9 cellular contexts compared by ENCODE assay signal in the genomic region with DNA sequence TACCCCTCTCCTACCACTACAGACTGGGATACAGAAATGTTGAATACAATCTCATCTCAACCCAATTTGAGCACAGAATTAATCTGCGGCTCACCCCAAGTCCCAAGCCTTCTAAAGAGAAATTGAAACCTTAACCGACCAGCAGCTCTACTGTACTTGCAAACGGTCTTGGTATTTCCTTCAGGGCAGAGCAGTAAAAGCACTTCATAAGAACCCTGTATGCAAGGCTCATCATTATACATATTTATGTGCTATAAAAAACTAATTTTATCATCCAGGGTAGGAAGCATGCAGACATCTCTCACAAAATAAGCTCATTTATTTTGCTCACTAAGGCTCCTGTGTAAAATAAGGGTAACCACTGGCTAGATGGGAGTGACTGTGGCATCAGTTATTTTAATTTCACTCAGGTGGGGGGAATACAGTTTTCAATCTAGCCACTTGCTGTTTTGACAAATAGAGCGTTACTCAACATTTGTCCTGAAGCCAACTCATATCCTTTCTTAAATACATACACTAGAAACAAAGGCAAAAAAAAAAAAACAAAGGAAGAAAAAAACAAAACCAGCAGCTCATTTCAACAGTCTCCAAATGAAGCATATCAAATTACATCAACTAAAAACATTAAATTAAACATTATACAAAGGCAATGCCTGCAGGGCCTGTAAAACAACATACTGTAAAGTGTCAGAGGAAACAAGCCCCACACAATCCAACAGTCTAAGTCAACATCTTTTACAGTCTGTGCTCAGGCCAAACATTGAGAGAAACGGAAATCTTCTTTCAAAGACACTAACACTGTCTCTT.
DNase-seq lines count a peak whose midpoint lies in the region; ATAC-seq and TF ChIP-seq lines count a peak whose summit lies in the region.
"Had no signal": no experiment of that assay in that cellular context is flagged by ENCODE, and none has a peak within 500 bp of the region (broad histone marks: within the 10 kb centered on the region; RNA-seq: fewer than 3 reads in every experiment).

No MANE protein-coding gene starts in this region.

- peak; percentile 87 for DNase-seq in DMS153 (lab: John Stamatoyannopoulos, UW)
- peak; percentile 71 for DNase-seq in NCI-H1436 (lab: John Stamatoyannopoulos, UW)
- DNase-seq in astrocyte of the hippocampus (ENCODE audit: low read depth, low spot score) = peak; percentile 5
- DNase-seq in memory B cell (ENCODE audit: low spot score in 2 of 2) = no peak
- no peak for DNase-seq in activated effector memory CD4-positive, alpha-beta T cell treated with anti-CD3 and anti-CD28 coated beads, Interleukin-2, amount 50 U/mL, for 16 hours
- no peak for DNase-seq in OCI-LY7 (ENCODE audit: low spot score)
- DNase-seq: amniotic stem cell had no signal

- no peaks in the 10 kb centered on the region for H3K4me1 ChIP-seq in OCI-LY7 (ENCODE audit: insufficient read depth, low read length, poor library complexity, severe bottlenecking)

- intact Hi-C loops in OCI-LY7 (cut with micrococcal nuclease; ENCODE audit: unreplicated experiment) = no loop called here

- H3K9me3 ChIP-seq in OCI-LY7 (ENCODE audit: low read length) = no peaks in the 10 kb centered on the region

- H3K79me2 ChIP-seq in OCI-LY7 (ENCODE audit: insufficient read depth, low read depth, low read length) = no peaks in the 10 kb centered on the region

- no peak overlapping the region for H3K4me2 ChIP-seq in OCI-LY7 (ENCODE audit: low read length)

- peaks cover 14% of the 10 kb centered on the region for H3K4me1 Mint-ChIP-seq in memory B cell

- H3K27ac Mint-ChIP-seq in memory B cell = peak overlapping the region; percentile 82

- no peaks in the 10 kb centered on the region for H3K9me3 Mint-ChIP-seq in memory B cell

- H3K4me3 Mint-ChIP-seq in memory B cell = peak overlapping the region; percentile 24

- no peaks in the 10 kb centered on the region for H3K9me2 ChIP-seq in OCI-LY7 (ENCODE audit: insufficient read depth, low read length)

- peaks cover 62% of the 10 kb centered on the region for H3K36me3 ChIP-seq in OCI-LY7 (ENCODE audit: insufficient read depth, low read length)

- no peak overlapping the region for H3K27ac ChIP-seq in OCI-LY7 (ENCODE audit: low read depth, low read length, poor library complexity, severe bottlenecking)

- no peaks in the 10 kb centered on the region for H3K27me3 Mint-ChIP-seq in memory B cell

- TF ChIP-seq CTCF in OCI-LY7 (conservative IDR thresholded peaks at IDR 0.05; ENCODE audit: low read length) = no peak

- no peak overlapping the region for H3K4me3 ChIP-seq in OCI-LY7 (ENCODE audit: low read depth, low read length, poor library complexity, severe bottlenecking)

- H3K36me3 Mint-ChIP-seq in memory B cell = peaks cover 13% of the 10 kb centered on the region

- CTCF ChIA-PET in OCI-LY7 (lab: Charles Lee; ENCODE audit: unreplicated experiment) = no interaction called here

- no TSS peak for BruUV-seq in OCI-LY7 (replicated peaks; lab: Mats Ljungman, UMichigan)

- H4K20me1 ChIP-seq in OCI-LY7 (ENCODE audit: insufficient read depth, low read length) = no peaks in the 10 kb centered on the region

- no peak overlapping the region for H2AFZ ChIP-seq in OCI-LY7 (ENCODE audit: low read length)

- POLR2A ChIA-PET in OCI-LY7 (lab: Charles Lee) = interaction anchor here (0.5 to 0.8 kb wide), 3 partner anchors 9 to 17 kb away, joined by 3 to 4 read pairs (median 3); no protein-coding TSS in a partner anchor

- ATAC-seq in memory B cell (ENCODE audit: low read depth) (no peak), HG02759 (IDR thresholded peaks at IDR 0.05; ENCODE audit: unreplicated experiment) (no peak), GM18907 (IDR thresholded peaks at IDR 0.05; ENCODE audit: unreplicated experiment) (no peak)

Comparison
In these comparisons a context has a peak if more than half of its experiments do, and no peak if none do; other contexts are left out.
1. DNase-seq: peak in DMS153 (single experiment), NCI-H1436 (single experiment) and astrocyte of the hippocampus (single experiment); none in memory B cell (0 of 2), activated effector memory CD4-positive, alpha-beta T cell treated with anti-CD3 and anti-CD28 coated beads, Interleukin-2, amount 50 U/mL, for 16 hours (single experiment) and OCI-LY7 (single experiment).